In the genomic region with DNA sequence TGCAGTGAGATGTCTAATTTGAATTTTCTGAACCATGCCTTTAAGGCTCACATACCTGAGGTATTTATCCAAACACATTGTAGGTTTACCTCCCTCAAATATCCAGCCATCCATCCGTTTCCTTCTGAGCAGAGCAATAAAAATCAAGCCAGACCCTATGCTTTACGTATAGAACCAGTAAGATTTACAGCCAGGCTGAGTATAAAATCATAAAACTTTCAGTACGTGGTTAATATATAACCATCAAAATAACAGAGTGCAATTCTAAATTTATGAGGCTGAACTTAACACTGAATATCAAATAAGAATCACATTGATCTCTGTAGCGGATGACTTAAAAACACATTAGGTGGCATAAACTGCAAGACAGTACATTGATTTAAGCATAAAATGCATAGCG, we compare ENCODE assay signal across 18 cellular contexts.
DNase-seq lines count a peak whose midpoint lies in the region; ATAC-seq and TF ChIP-seq lines count a peak whose summit lies in the region.
"Had no signal": no experiment of that assay in that cellular context is flagged by ENCODE, and none has a peak within 500 bp of the region (broad histone marks: within the 10 kb centered on the region; RNA-seq: fewer than 3 reads in every experiment).

No MANE protein-coding gene starts in this region.

- no peak overlapping the region for H3K27ac ChIP-seq in HEK293 (ENCODE audit: extremely low read depth, low read depth, low read length)
- H3K27ac ChIP-seq: BLaER1 treated with 17β-estradiol and CSF1 and Interleukin-3, amounts not matched to agents 10 nM and 100 nM had no signal

- peaks cover 8% of the 10 kb centered on the region for H3K9me3 Mint-ChIP-seq in activated T-helper 2 cell treated with anti-CD3 and anti-CD28 coated beads, Interferon-gamma antibody, Interleukin-2, Interleukin-4, amounts not matched to agents 10 μg/mL and 5 μg/mL and 100 μg/mL, durations not matched to agents 14 hours and 24 hours and 36 hours
- H3K9me3 Mint-ChIP-seq: H9 had no signal

- peak; percentile 3 to 68 for DNase-seq in NCI-H2081 (lab: John Stamatoyannopoulos, UW)
- DNase-seq in left colon, result no peak
- peak; percentile 58 for DNase-seq in renal cortical epithelial cell (ENCODE audit: low read depth)
- DNase-seq in activated T-helper 2 cell treated with anti-CD3 and anti-CD28 coated beads, Interferon-gamma antibody, Interleukin-2, Interleukin-4, amounts not matched to agents 10 μg/mL and 5 μg/mL and 100 μg/mL, durations not matched to agents 14 hours and 24 hours and 36 hours (ENCODE audit: low spot score), result no peak
- DNase-seq: 8988T; Calu3; CD8-positive, alpha-beta T cell; DMS 273 treated with DMSO at 0.1 percent for 48 hours; DMS53; DND-41; EL; H9 had no signal

- ATAC-seq in left colon (peak; percentile 100), HG02885 (IDR thresholded peaks at IDR 0.05; ENCODE audit: poor library complexity, unreplicated experiment) (no peak), HG02870 (IDR thresholded peaks at IDR 0.05; ENCODE audit: unreplicated experiment) (no peak), HG02642 (IDR thresholded peaks at IDR 0.05; ENCODE audit: poor library complexity, unreplicated experiment) (no peak)
- ATAC-seq: CD8-positive, alpha-beta T cell; GM12878 had no signal

- no peaks in the 10 kb centered on the region for H3K4me1 Mint-ChIP-seq in activated T-helper 2 cell treated with anti-CD3 and anti-CD28 coated beads, Interferon-gamma antibody, Interleukin-2, Interleukin-4, amounts not matched to agents 10 μg/mL and 5 μg/mL and 100 μg/mL, durations not matched to agents 14 hours and 24 hours and 36 hours (ENCODE audit: low read depth)

- CTCF ChIA-PET in HEK293 (lab: Yijun Ruan, JAX), result no interaction called here

- no peak overlapping the region for H3K4me3 Mint-ChIP-seq in activated T-helper 2 cell treated with anti-CD3 and anti-CD28 coated beads, Interferon-gamma antibody, Interleukin-2, Interleukin-4, amounts not matched to agents 10 μg/mL and 5 μg/mL and 100 μg/mL, durations not matched to agents 14 hours and 24 hours and 36 hours (ENCODE audit: low read depth)
- H3K4me3 Mint-ChIP-seq: CD8-positive, alpha-beta T cell; H9 had no signal

- no peak overlapping the region for H3K4me3 ChIP-seq in HEK293 (ENCODE audit: low read depth, low read length)
- H3K4me3 ChIP-seq: BLaER1 treated with 17β-estradiol and CSF1 and Interleukin-3, amounts not matched to agents 10 nM and 100 nM; GM12878 had no signal

- no peak for TF ChIP-seq CTCF in HEK293 (tag by site-specific recombination; IDR thresholded peaks at IDR 0.05)

- no peaks in the 10 kb centered on the region for H3K36me3 ChIP-seq in HEK293 (ENCODE audit: control insufficient read depth in 2 of 2, insufficient read depth in 1 of 2, low read length in 2 of 2)
- H3K36me3 ChIP-seq: BLaER1 treated with 17β-estradiol and CSF1 and Interleukin-3, amounts not matched to agents 10 nM and 100 nM had no signal

- intact Hi-C loops in left colon (cut with DNase I, micrococcal nuclease), result no loop called here
- intact Hi-C loops in activated T-helper 2 cell treated with anti-CD3 and anti-CD28 coated beads, Interferon-gamma antibody, Interleukin-2, Interleukin-4, amounts not matched to agents 10 μg/mL and 5 μg/mL and 100 μg/mL, durations not matched to agents 14 hours and 24 hours and 36 hours (cut with micrococcal nuclease), result no loop called here

- no peaks in the 10 kb centered on the region for H3K4me1 ChIP-seq in HEK293 (ENCODE audit: control insufficient read depth, insufficient read depth, low read length)
- H3K4me1 ChIP-seq: BLaER1 treated with 17β-estradiol and CSF1 and Interleukin-3, amounts not matched to agents 10 nM and 100 nM had no signal

- H3K36me3 Mint-ChIP-seq in activated T-helper 2 cell treated with anti-CD3 and anti-CD28 coated beads, Interferon-gamma antibody, Interleukin-2, Interleukin-4, amounts not matched to agents 10 μg/mL and 5 μg/mL and 100 μg/mL, durations not matched to agents 14 hours and 24 hours and 36 hours (ENCODE audit: low read depth), result no peaks in the 10 kb centered on the region
- H3K36me3 Mint-ChIP-seq: CD8-positive, alpha-beta T cell had no signal

- POLR2A ChIA-PET in HEK293 (lab: Yijun Ruan, JAX), result no interaction called here

- H3K9me3 ChIP-seq in HEK293 (ENCODE audit: control insufficient read depth, insufficient read depth, low read depth, low read length), result no peaks in the 10 kb centered on the region

- no peaks in the 10 kb centered on the region for H3K27me3 Mint-ChIP-seq in activated T-helper 2 cell treated with anti-CD3 and anti-CD28 coated beads, Interferon-gamma antibody, Interleukin-2, Interleukin-4, amounts not matched to agents 10 μg/mL and 5 μg/mL and 100 μg/mL, durations not matched to agents 14 hours and 24 hours and 36 hours (ENCODE audit: low read depth)

- no peak overlapping the region for H3K27ac Mint-ChIP-seq in activated T-helper 2 cell treated with anti-CD3 and anti-CD28 coated beads, Interferon-gamma antibody, Interleukin-2, Interleukin-4, amounts not matched to agents 10 μg/mL and 5 μg/mL and 100 μg/mL, durations not matched to agents 14 hours and 24 hours and 36 hours
- H3K27ac Mint-ChIP-seq: CD8-positive, alpha-beta T cell; H9 had no signal

TF ChIP-seq in HEK293, 187 proteins besides CTCF, POLR2A, EP300 and RAD21:
- TF ChIP-seq SALL2 (tag by site-specific recombination; IDR thresholded peaks at IDR 0.05; ENCODE audit: borderline replicate concordance) (no peak), TCF7L2 (IDR thresholded peaks at IDR 0.05; ENCODE audit: borderline replicate concordance, low read depth, low read length) (peak; percentile 73; the same call in 1 of the 2 replicates)

Comparison
In these comparisons a context has a peak if more than half of its experiments do, and no peak if none do; other contexts are left out.
1. DNase-seq: peak in NCI-H2081 (2 of 2) and renal cortical epithelial cell (single experiment); none in left colon (0 of 2) and activated T-helper 2 cell treated with anti-CD3 and anti-CD28 coated beads, Interferon-gamma antibody, Interleukin-2, Interleukin-4, amounts not matched to agents 10 μg/mL and 5 μg/mL and 100 μg/mL, durations not matched to agents 14 hours and 24 hours and 36 hours (single experiment).